9 cellular contexts compared by ENCODE assay signal in the genomic region with DNA sequence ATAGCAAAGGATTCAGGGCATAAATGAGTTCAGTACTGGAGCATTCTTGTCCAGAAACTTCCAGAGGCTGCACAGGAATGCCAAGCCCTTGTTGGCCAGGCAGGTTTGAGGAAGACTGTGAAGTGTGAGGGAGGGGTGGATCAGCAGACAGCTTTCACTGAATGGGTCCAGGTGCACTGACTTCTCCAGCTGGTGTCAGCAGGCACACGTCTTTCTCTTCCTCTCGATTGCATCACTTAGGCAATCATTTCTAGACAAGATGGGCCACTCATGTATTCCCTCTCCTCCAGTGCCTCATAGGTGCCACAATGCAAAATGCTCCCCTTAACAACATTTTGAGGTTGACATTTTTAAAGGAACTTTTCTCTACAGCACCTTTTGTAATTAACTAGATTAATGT. TPM values are rescaled to one million over a fixed set of nuclear protein-coding genes. Genes with fewer than 3 reads are reported as not detected.
DNase-seq lines count a peak whose midpoint lies in the region; ATAC-seq and TF ChIP-seq lines count a peak whose summit lies in the region.
"Had no signal": no experiment of that assay in that cellular context is flagged by ENCODE, and none has a peak within 500 bp of the region (broad histone marks: within the 10 kb centered on the region; RNA-seq: fewer than 3 reads in every experiment).

No MANE protein-coding gene starts in this region.

- H2BK120ac ChIP-seq in mesendoderm (ENCODE audit: low read depth, low read length), result no peak overlapping the region

- no peak overlapping the region for H3K18ac ChIP-seq in mesendoderm (ENCODE audit: low read length)

- no peak overlapping the region for H3K9ac ChIP-seq in mesendoderm (ENCODE audit: low read length)

- no peaks in the 10 kb centered on the region for H3K9me2 ChIP-seq in OCI-LY7 (ENCODE audit: insufficient read depth, low read length)

- no peak overlapping the region for H3K56ac ChIP-seq in mesendoderm (ENCODE audit: low read length)

- no peak overlapping the region for H2AFZ ChIP-seq in OCI-LY7 (ENCODE audit: low read length)

- H3K4ac ChIP-seq in mesendoderm (ENCODE audit: low read depth, low read length), result no peak overlapping the region

- CTCF ChIA-PET in OCI-LY7 (lab: Charles Lee; ENCODE audit: unreplicated experiment), result interaction anchor here (0.6 kb wide), 1 partner anchor 125 kb away, joined by 3 read pairs; no protein-coding TSS in a partner anchor

- H2BK15ac ChIP-seq in mesendoderm (replicated peaks; ENCODE audit: low read depth), result no peak overlapping the region

- H4K20me1 ChIP-seq in OCI-LY7 (ENCODE audit: insufficient read depth, low read length), result no peaks in the 10 kb centered on the region

- H3K23ac ChIP-seq in mesendoderm (ENCODE audit: low read length), result no peak overlapping the region

- no peak overlapping the region for H2AK5ac ChIP-seq in mesendoderm (ENCODE audit: low read length)

- H3K79me2 ChIP-seq in OCI-LY7 (ENCODE audit: insufficient read depth, low read depth, low read length), result no peaks in the 10 kb centered on the region
- H3K79me2 ChIP-seq in mesendoderm (ENCODE audit: control insufficient read depth, insufficient read depth, low read length), result no peaks in the 10 kb centered on the region

- no peaks in the 10 kb centered on the region for H3K79me1 ChIP-seq in mesendoderm (ENCODE audit: low read length)

- H4K5ac ChIP-seq in mesendoderm (ENCODE audit: low read length), result no peak overlapping the region

- H3K4me1 ChIP-seq in OCI-LY7 (ENCODE audit: insufficient read depth, low read length, poor library complexity, severe bottlenecking) (no peaks in the 10 kb centered on the region), mesendoderm (ENCODE audit: control insufficient read depth, low read depth, low read length) (no peaks in the 10 kb centered on the region)

- H2BK5ac ChIP-seq in mesendoderm (ENCODE audit: low read length), result no peak overlapping the region

- no peak overlapping the region for H3K27ac ChIP-seq in OCI-LY7 (ENCODE audit: low read depth, low read length, poor library complexity, severe bottlenecking)
- H3K27ac ChIP-seq in mesendoderm (ENCODE audit: low read depth, low read length), result no peak overlapping the region

- BruUV-seq in OCI-LY7 (replicated peaks; lab: Mats Ljungman, UMichigan), result no TSS peak

- intact Hi-C loops in OCI-LY7 (cut with micrococcal nuclease; ENCODE audit: unreplicated experiment), result no loop called here

- H3K4me3 ChIP-seq in OCI-LY7 (ENCODE audit: low read depth, low read length, poor library complexity, severe bottlenecking) (no peak overlapping the region), mesendoderm (ENCODE audit: low read length) (no peak overlapping the region)

- no peak overlapping the region for H3K4me2 ChIP-seq in OCI-LY7 (ENCODE audit: low read length)
- no peak overlapping the region for H3K4me2 ChIP-seq in mesendoderm (ENCODE audit: low read length)

- no peaks in the 10 kb centered on the region for H3K9me3 ChIP-seq in OCI-LY7 (ENCODE audit: low read length)

- 0 out of 2 replicates have a peak, but pooled peaks have one; percentile 13 for TF ChIP-seq CTCF in OCI-LY7 (conservative IDR thresholded peaks at IDR 0.05; ENCODE audit: low read length)

- no peaks in the 10 kb centered on the region for H3K27me3 ChIP-seq in mesendoderm (ENCODE audit: insufficient read depth, low read length, poor library complexity)

- WGBS in mesendoderm (ENCODE audit: extremely low coverage, insufficient coverage, low lambda C conversion rate), result no CpG with 5 or more reads among the region's 2 CpGs

- DNase-seq in OCI-LY7 (ENCODE audit: low spot score) (peak; percentile 19), mesendoderm (peak; percentile 22), GOT3 (lab: John Stamatoyannopoulos, UW) (no peak), OCI-M2 (lab: John Stamatoyannopoulos, UW; ENCODE audit: unreplicated experiment) (no peak)
- no peak for DNase-seq in activated CD4-positive, CD25-positive, alpha-beta regulatory T cell (lab: John Stamatoyannopoulos, UW)

- ATAC-seq in GM19397 (IDR thresholded peaks at IDR 0.05; ENCODE audit: unreplicated experiment) (peak; percentile 82), HG03097 (IDR thresholded peaks at IDR 0.05; ENCODE audit: low FRiP score, unreplicated experiment) (peak; percentile 89)

- H3K36me3 ChIP-seq in OCI-LY7 (ENCODE audit: insufficient read depth, low read length), result no peaks in the 10 kb centered on the region
- H3K36me3 ChIP-seq in mesendoderm (ENCODE audit: control insufficient read depth, insufficient read depth, low read length), result no peaks in the 10 kb centered on the region

- POLR2A ChIA-PET in OCI-LY7 (lab: Charles Lee), result no interaction called here

- H4K8ac ChIP-seq in mesendoderm (ENCODE audit: low read depth, low read length), result no peak overlapping the region

RNA-seq across cellular contexts. Expression of a gene that starts 15.6 kb away (rescaled TPM):
- not detected in 2 replicates for total RNA-seq in OCI-LY7 (2014; rRNA removed; shearing (Covaris generic))
- total RNA-seq in OCI-LY7 (2022), result not detected in 2 replicates
- polyA plus RNA-seq in mesendoderm (2013, experiment 1 of 2), result 0.01 TPM
- polyA plus RNA-seq in mesendoderm (2013, experiment 2 of 2), result 0.01 TPM
- total RNA-seq: mesothelial cell of epicardium, SK-MEL-5 had no signal

RNA-seq across cellular contexts. Expression of a gene that starts 56.2 kb away (rescaled TPM):
- total RNA-seq in OCI-LY7 (2014; rRNA removed; shearing (Covaris generic)), result 16.5 and 17.4 TPM in 2 replicates
- 14.8 TPM in 2 replicates for total RNA-seq in OCI-LY7 (2022)
- 2.7 TPM for polyA plus RNA-seq in mesendoderm (2013, experiment 1 of 2)
- 2.8 TPM for polyA plus RNA-seq in mesendoderm (2013, experiment 2 of 2)

Comparison
In these comparisons a context has a peak if more than half of its experiments do, and no peak if none do; other contexts are left out.
1. DNase-seq: peak in OCI-LY7 (single experiment) and mesendoderm (single experiment); none in activated CD4-positive, CD25-positive, alpha-beta regulatory T cell (0 of 4), GOT3 (single experiment) and OCI-M2 (single experiment).